ENCODE assay signal across 9 cellular contexts in the genomic region with DNA sequence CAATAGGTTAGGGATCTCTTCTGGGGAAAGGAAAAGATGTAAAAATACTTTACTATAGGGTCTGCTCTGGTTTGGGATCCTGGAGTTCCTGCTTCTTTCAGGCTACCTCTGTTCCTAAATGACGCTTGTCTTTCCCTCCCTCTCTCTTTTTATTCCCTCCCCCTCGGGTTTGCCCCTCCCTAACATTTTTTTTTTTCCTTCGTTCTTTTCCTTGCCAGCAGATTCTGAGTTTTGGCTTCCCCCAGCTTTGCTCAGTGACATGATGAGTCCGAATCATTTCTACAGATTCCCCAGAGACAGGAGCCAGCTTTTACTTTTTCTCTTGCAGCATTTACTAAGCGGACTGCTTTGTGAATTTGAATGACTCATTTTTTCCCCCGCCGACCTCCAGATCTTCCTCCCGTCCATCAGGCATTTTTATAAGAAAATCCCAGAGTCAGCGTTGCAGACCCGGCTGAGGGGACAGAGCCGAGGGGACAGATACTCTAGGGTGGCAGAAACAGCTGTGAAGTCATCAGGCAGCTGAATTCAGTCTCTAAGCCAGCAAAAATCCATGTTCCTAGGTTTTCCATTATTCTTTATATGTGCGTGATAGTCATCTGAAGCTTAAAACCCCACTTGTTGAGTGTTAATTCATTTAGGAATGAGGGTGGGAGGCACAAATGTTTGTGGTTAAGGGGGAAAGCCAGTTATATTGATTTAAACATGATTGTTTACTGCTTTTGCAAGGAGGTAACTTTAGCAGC. TPM values are rescaled to one million over a fixed set of nuclear protein-coding genes. Genes with fewer than 3 reads are reported as not detected.
DNase-seq lines count a peak whose midpoint lies in the region; ATAC-seq and TF ChIP-seq lines count a peak whose summit lies in the region.
"Had no signal": no experiment of that assay in that cellular context is flagged by ENCODE, and none has a peak within 500 bp of the region (broad histone marks: within the 10 kb centered on the region; RNA-seq: fewer than 3 reads in every experiment).

A gene with protein sequence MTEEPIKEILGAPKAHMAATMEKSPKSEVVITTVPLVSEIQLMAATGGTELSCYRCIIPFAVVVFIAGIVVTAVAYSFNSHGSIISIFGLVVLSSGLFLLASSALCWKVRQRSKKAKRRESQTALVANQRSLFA (minus strand): TSS at position 123 of the 746 bp plus-strand sequence. CDS start 1,794 bp downstream, outside the sequence.

- no peaks in the 10 kb centered on the region for H3K9me3 ChIP-seq in endodermal cell (ENCODE audit: control insufficient read depth, low read length)
- H3K9me3 ChIP-seq in muscle layer of colon (ENCODE audit: low read length): no peaks in the 10 kb centered on the region

- no peaks in the 10 kb centered on the region for H3K4me1 ChIP-seq in endodermal cell (ENCODE audit: control insufficient read depth, insufficient read depth, low read length)
- H3K4me1 ChIP-seq in muscle layer of colon (ENCODE audit: insufficient read depth, low read length): peaks cover 39% of the 10 kb centered on the region

- H3K4me3 ChIP-seq in NB4 (ENCODE audit: low read depth, low read length): peak within 1 kb of the TSS; percentile 3
- H3K4me3 ChIP-seq in endodermal cell (ENCODE audit: low read length): peak within 1 kb of the TSS; percentile 92
- peak within 1 kb of the TSS; percentile 24 to 58 for H3K4me3 ChIP-seq in muscle layer of colon (ENCODE audit: low read depth in 1 of 2, low read length in 2 of 2)

- H3K9ac ChIP-seq in endodermal cell (ENCODE audit: extremely low read depth, low read length, poor library complexity, severe bottlenecking) (peak within 1 kb of the TSS; percentile 23), muscle layer of colon (ENCODE audit: low read length) (peak within 1 kb of the TSS; percentile 12)

- H3K9me3 Mint-ChIP-seq in endodermal cell: no peaks in the 10 kb centered on the region
- H3K9me3 Mint-ChIP-seq in stimulated activated naive CD8-positive, alpha-beta T cell treated with anti-CD3 and anti-CD28 coated beads, Interleukin-15, amount 100 ng/mL, for 72 hours: no peaks in the 10 kb centered on the region
- H3K9me3 Mint-ChIP-seq: CD4-positive, alpha-beta T cell had no signal

- H3K27ac Mint-ChIP-seq in endodermal cell: no peak within 1 kb of the TSS
- no peak within 1 kb of the TSS for H3K27ac Mint-ChIP-seq in stimulated activated naive CD8-positive, alpha-beta T cell treated with anti-CD3 and anti-CD28 coated beads, Interleukin-15, amount 100 ng/mL, for 72 hours
- H3K27ac Mint-ChIP-seq: CD4-positive, alpha-beta T cell had no signal

- H3K27me3 Mint-ChIP-seq in endodermal cell (ENCODE audit: insufficient read depth): no peaks in the 10 kb centered on the region
- H3K27me3 Mint-ChIP-seq in stimulated activated naive CD8-positive, alpha-beta T cell treated with anti-CD3 and anti-CD28 coated beads, Interleukin-15, amount 100 ng/mL, for 72 hours: peaks cover 70% of the 10 kb centered on the region

- H3K27me3 ChIP-seq in endodermal cell (ENCODE audit: control insufficient read depth, insufficient read depth, low read length, poor library complexity, severe bottlenecking): no peaks in the 10 kb centered on the region
- no peaks in the 10 kb centered on the region for H3K27me3 ChIP-seq in muscle layer of colon (ENCODE audit: control insufficient read depth in 1 of 2, insufficient read depth in 2 of 2, low read length in 2 of 2)

- ATAC-seq in GM19328 (IDR thresholded peaks at IDR 0.05; ENCODE audit: unreplicated experiment): no peak
- ATAC-seq in stimulated activated naive CD8-positive, alpha-beta T cell treated with anti-CD3 and anti-CD28 coated beads, Interleukin-15, amount 100 ng/mL, for 72 hours: no peak

- H3K4me1 Mint-ChIP-seq in endodermal cell: peaks cover 31% of the 10 kb centered on the region
- H3K4me1 Mint-ChIP-seq in stimulated activated naive CD8-positive, alpha-beta T cell treated with anti-CD3 and anti-CD28 coated beads, Interleukin-15, amount 100 ng/mL, for 72 hours: no peaks in the 10 kb centered on the region

- H3K36me3 ChIP-seq in endodermal cell (ENCODE audit: control insufficient read depth, insufficient read depth, low read length) (peaks cover 28% of the 10 kb centered on the region), muscle layer of colon (ENCODE audit: insufficient read depth, low read length) (no peaks in the 10 kb centered on the region)

- WGBS in endodermal cell (ENCODE audit: insufficient coverage in 1 of 2, insufficient read length in 1 of 2), 2 experiments: 11 to 30% methylated on average over 5 to 12 of the region's 12 CpGs

- H3K27ac ChIP-seq in endodermal cell (ENCODE audit: low read depth, low read length) (no peak within 1 kb of the TSS), muscle layer of colon (ENCODE audit: low read depth, low read length) (peak within 1 kb of the TSS; percentile 57)

- TF ChIP-seq CTCF in NB4 (IDR thresholded peaks at IDR 0.05; ENCODE audit: low read depth, low read length): no peak
- TF ChIP-seq CTCF in endodermal cell (conservative IDR thresholded peaks at IDR 0.05): no peak

- peak within 1 kb of the TSS; percentile 44 for H3K4me3 Mint-ChIP-seq in endodermal cell
- H3K4me3 Mint-ChIP-seq in stimulated activated naive CD8-positive, alpha-beta T cell treated with anti-CD3 and anti-CD28 coated beads, Interleukin-15, amount 100 ng/mL, for 72 hours: no peak within 1 kb of the TSS
- H3K4me3 Mint-ChIP-seq: CD4-positive, alpha-beta T cell had no signal

- H3K36me3 Mint-ChIP-seq in endodermal cell (ENCODE audit: low read depth): no peaks in the 10 kb centered on the region

- DNase-seq in A172 (ENCODE audit: low spot score): peak; percentile 47
- DNase-seq in NB4 (ENCODE audit: low read depth): peak; percentile 82
- DNase-seq in endodermal cell: no peak
- no peak for DNase-seq in NCI-H146 treated with DMSO at 0.1 percent for 48 hours (lab: John Stamatoyannopoulos, UW; ENCODE audit: unreplicated experiment)
- no peak for DNase-seq in stimulated activated naive CD8-positive, alpha-beta T cell treated with anti-CD3 and anti-CD28 coated beads, Interleukin-15, amount 100 ng/mL, for 72 hours
- no peak for DNase-seq in SKM-1 (lab: John Stamatoyannopoulos, UW; ENCODE audit: unreplicated experiment)
- DNase-seq: CD4-positive, alpha-beta T cell had no signal

- TF ChIP-seq POLR2A in NB4 (IDR thresholded peaks at IDR 0.05; ENCODE audit: extremely low read depth, insufficient read length): no peak

RNA-seq across cellular contexts. Expression of the gene that starts here (rescaled TPM):
- not detected in 2 replicates for total RNA-seq in A172 (2014; rRNA removed; shearing (Covaris generic))
- total RNA-seq in endodermal cell: 1 to 10 TPM in 1 of 2 donors, under 1 TPM in 1; 0.71 to 4.3 TPM
- 7.9 TPM for polyA plus RNA-seq in endodermal cell (2013, experiment 1 of 2)
- 9.2 TPM for polyA plus RNA-seq in endodermal cell (2013, experiment 2 of 2)
- total RNA-seq: CD4-positive, alpha-beta T cell had no signal

Comparison
In these comparisons a context has a peak if more than half of its experiments do, and no peak if none do; other contexts are left out.
1. Peak in DNase-seq in A172; RNA of the gene not detected or under 1 TPM.
2. H3K4me3 ChIP-seq: peak in every context shown above with its lines; median percentile 92 in endodermal cell; 41 in muscle layer of colon; 3 in NB4.